In the genomic region with DNA sequence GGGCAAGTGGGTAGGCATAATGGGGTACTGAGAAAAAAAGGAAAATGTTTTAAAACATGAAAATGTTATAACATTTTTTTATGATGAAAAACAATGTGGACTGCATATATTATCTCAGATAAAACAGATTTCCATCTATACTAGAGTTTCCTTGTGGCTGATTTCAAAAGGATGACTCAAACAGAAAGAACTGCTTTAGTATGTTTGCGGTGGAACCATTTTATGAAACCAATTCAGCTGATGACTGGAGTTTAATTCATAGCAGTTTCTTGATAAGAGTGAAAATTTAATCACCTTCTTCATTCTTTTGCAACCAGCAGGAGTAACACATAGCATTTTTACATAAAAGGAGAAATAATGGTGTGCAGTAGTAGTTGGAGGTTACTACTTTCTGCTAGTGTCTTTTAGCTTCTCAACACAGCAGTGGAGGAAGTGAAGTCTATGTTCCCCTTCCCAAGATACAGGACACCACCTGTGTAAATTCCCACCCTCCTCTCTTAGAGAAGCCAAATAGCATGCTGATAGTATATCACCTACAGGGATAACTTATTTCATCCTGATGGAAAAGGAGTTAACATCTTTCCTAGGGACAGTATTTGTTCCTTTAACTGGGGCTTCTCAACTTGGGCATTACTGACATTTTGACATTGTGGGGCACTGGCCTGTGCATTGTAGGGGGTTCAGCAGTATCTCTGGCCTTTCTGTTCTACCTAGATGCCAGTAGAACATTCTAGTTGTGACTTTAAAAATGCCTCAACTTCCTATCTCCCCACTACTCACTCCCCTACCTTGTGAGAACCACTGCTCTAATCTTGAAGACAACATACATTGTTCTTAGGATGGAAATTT, we compare ENCODE assay signal across 9 cellular contexts. TPM values are rescaled to one million over a fixed set of nuclear protein-coding genes. Genes with fewer than 3 reads are reported as not detected.
DNase-seq lines count a peak whose midpoint lies in the region; ATAC-seq and TF ChIP-seq lines count a peak whose summit lies in the region.
"Had no signal": no experiment of that assay in that cellular context is flagged by ENCODE, and none has a peak within 500 bp of the region (broad histone marks: within the 10 kb centered on the region; RNA-seq: fewer than 3 reads in every experiment).

No MANE protein-coding gene starts in this region.

- no peaks in the 10 kb centered on the region for H3K27me3 Mint-ChIP-seq in activated CD4-positive, alpha-beta T cell treated with anti-CD3 and anti-CD28 coated beads for 36 hours

- POLR2A ChIA-PET in activated CD4-positive, alpha-beta T cell treated with anti-CD3 and anti-CD28 coated beads for 36 hours (lab: Charles Lee) = interaction anchor here (1.0 kb wide), 1 partner anchor 13 kb away, joined by 5 read pairs; no protein-coding TSS in a partner anchor

- peaks cover 74% of the 10 kb centered on the region for H3K4me1 Mint-ChIP-seq in activated CD4-positive, alpha-beta T cell treated with anti-CD3 and anti-CD28 coated beads for 36 hours

- no peaks in the 10 kb centered on the region for H3K9me3 Mint-ChIP-seq in activated CD4-positive, alpha-beta T cell treated with anti-CD3 and anti-CD28 coated beads for 36 hours (ENCODE audit: low read depth)

- H3K4me3 Mint-ChIP-seq in activated CD4-positive, alpha-beta T cell treated with anti-CD3 and anti-CD28 coated beads for 36 hours = peak overlapping the region; percentile 24

- H3K4me1 ChIP-seq in uterus = peaks cover 6 to 8% of the 10 kb centered on the region in 2 donors
- H3K4me1 ChIP-seq: BLaER1 had no signal

- H3K4me3 ChIP-seq in foreskin fibroblast (ENCODE audit: low read depth in 1 of 2, low read length in 2 of 2) = peak overlapping the region in 1 of 2 donors; percentile 1
- H3K4me3 ChIP-seq in uterus = no peak overlapping the region
- H3K4me3 ChIP-seq: BLaER1 had no signal

- intact Hi-C loops in activated CD4-positive, alpha-beta T cell treated with anti-CD3 and anti-CD28 coated beads for 36 hours (cut with DNase I, micrococcal nuclease) = loop anchor here (1.0 kb wide), 9 partner anchors 13 to 212 kb away; no protein-coding TSS in a partner anchor
- intact Hi-C loops in uterus (cut with DNase I; ENCODE audit: low total_unique reads) = no loop called here

- TF ChIP-seq CTCF in foreskin fibroblast (IDR thresholded peaks at IDR 0.05; ENCODE audit: low read depth, low read length) (no peak), uterus (IDR thresholded peaks at IDR 0.05) (no peak)

- H3K36me3 Mint-ChIP-seq in activated CD4-positive, alpha-beta T cell treated with anti-CD3 and anti-CD28 coated beads for 36 hours (ENCODE audit: low read depth) = peaks cover 8% of the 10 kb centered on the region

- peak; percentile 85 for ATAC-seq in activated CD4-positive, alpha-beta T cell treated with anti-CD3 and anti-CD28 coated beads for 36 hours
- ATAC-seq in HG02884 (IDR thresholded peaks at IDR 0.05; ENCODE audit: unreplicated experiment) = peak; percentile 68

- H3K36me3 ChIP-seq in uterus = no peaks in the 10 kb centered on the region
- H3K36me3 ChIP-seq: BLaER1 had no signal

- no peaks in the 10 kb centered on the region for H3K9me3 ChIP-seq in uterus
- H3K9me3 ChIP-seq: BLaER1 had no signal

- H3K27me3 ChIP-seq in uterus = no peaks in the 10 kb centered on the region
- H3K27me3 ChIP-seq: BLaER1 had no signal

- no peak for TF ChIP-seq POLR2A in uterus (IDR thresholded peaks at IDR 0.05)

- CTCF ChIA-PET in activated CD4-positive, alpha-beta T cell treated with anti-CD3 and anti-CD28 coated beads for 36 hours (lab: Charles Lee) = interaction anchor here (0.6 to 1.1 kb wide), 5 partner anchors 11 to 91 kb away, joined by 3 to 5 read pairs (median 3); no protein-coding TSS in a partner anchor

- no peak for DNase-seq in activated CD4-positive, alpha-beta T cell treated with anti-CD3 and anti-CD28 coated beads for 36 hours
- DNase-seq in activated CD4-positive, alpha-beta T cell treated with anti-CD3 and anti-CD28 coated beads, Interleukin-2, amount 50 U/mL, for 1 hour = no peak
- DNase-seq in SW480 (ENCODE audit: low spot score) = peak; percentile 61
- DNase-seq in foreskin fibroblast = peak; percentile 47 to 72
- no peak for DNase-seq in uterus
- DNase-seq in cerebellum (ENCODE audit: low spot score) = no peak
- no peak for DNase-seq in NCI-H2227 treated with DMSO at 0.1 percent for 48 hours (lab: John Stamatoyannopoulos, UW)

- peak overlapping the region; percentile 40 to 59 for H3K27ac ChIP-seq in uterus
- H3K27ac ChIP-seq: BLaER1 had no signal

- H3K27ac Mint-ChIP-seq in activated CD4-positive, alpha-beta T cell treated with anti-CD3 and anti-CD28 coated beads for 36 hours = peak overlapping the region; percentile 64

RNA-seq across cellular contexts. Expression of a gene that starts 29.9 kb away (rescaled TPM):
- 10 to 100 TPM; 21.3 to 29.7 TPM for total RNA-seq in activated CD4-positive, alpha-beta T cell treated with anti-CD3 and anti-CD28 coated beads for 36 hours
- 10 to 100 TPM; 26.2 to 54.7 (median 37.4) TPM for total RNA-seq in uterus
- total RNA-seq in cerebellum = 35.1 TPM

Comparison
In these comparisons a context has a peak if more than half of its experiments do, and no peak if none do; other contexts are left out.
1. DNase-seq: peak in SW480 (single experiment) and foreskin fibroblast (2 of 2); none in activated CD4-positive, alpha-beta T cell treated with anti-CD3 and anti-CD28 coated beads for 36 hours (single experiment), activated CD4-positive, alpha-beta T cell treated with anti-CD3 and anti-CD28 coated beads, Interleukin-2, amount 50 U/mL, for 1 hour (single experiment), uterus (0 of 2), cerebellum (single experiment) and NCI-H2227 treated with DMSO at 0.1 percent for 48 hours (single experiment).